ENCODE assay signal across 1 cellular context in genomic region chr6:89475634-89476033, GRCh38.
TF ChIP-seq lines count a peak whose summit lies in the region.

No MANE protein-coding gene starts in this region.

TF ChIP-seq in HEK293, 187 proteins besides CTCF, POLR2A, EP300 and RAD21 (continued from another document):
- 0 out of 2 replicates have a peak, but pooled peaks have one; percentile 30 for TF ChIP-seq PRDM10 (tag by site-specific recombination; IDR thresholded peaks at IDR 0.05)
- peak; percentile 23; the same call in 1 of the 2 replicates for TF ChIP-seq ZFHX2 (tag by site-specific recombination; conservative IDR thresholded peaks at IDR 0.05)
- TF ChIP-seq ZNF677 (tag by site-specific recombination; IDR thresholded peaks at IDR 0.05), result no peak
TF ChIP-seq in HEK293: peak in this region for 2.
